In the genomic region with DNA sequence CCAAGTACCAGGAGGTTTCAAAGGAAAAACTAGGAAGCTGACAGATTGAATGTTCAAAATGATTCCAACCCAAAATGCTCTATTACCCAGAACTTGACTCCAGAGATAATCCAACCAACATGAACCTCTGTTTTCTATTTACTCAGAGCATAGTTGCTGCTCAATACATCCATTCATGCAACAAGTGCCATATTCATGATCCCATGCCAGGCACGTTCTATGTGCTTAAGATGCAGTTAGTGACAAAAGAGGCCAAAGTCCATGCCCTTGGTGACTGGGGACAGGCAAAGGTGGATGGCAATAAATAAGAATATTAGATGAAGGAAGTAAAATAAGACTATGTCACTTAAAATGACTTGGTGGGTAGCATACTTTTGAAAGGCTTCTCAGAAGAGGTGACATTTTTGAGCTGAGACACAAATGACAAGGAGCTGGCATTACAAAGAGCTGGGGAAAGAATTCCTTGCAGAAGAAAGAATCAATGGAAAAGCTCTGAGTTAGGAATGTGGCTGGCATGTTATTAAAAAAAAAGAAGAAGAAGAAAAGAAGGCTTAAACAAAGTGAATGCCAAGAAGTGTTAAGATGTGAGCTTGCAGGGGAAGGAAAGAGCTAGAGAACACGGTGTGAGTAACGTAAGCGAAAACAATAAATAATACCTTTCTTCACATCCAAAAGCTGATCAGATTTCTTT, we compare ENCODE assay signal across 1 cellular context.
TF ChIP-seq lines count a peak whose summit lies in the region.

No MANE protein-coding gene starts in this region.

TF ChIP-seq in HepG2, 621 proteins besides CTCF, POLR2A, EP300 and RAD21 (continued from another document and continues in another):
- TF ChIP-seq, protein P1, sequence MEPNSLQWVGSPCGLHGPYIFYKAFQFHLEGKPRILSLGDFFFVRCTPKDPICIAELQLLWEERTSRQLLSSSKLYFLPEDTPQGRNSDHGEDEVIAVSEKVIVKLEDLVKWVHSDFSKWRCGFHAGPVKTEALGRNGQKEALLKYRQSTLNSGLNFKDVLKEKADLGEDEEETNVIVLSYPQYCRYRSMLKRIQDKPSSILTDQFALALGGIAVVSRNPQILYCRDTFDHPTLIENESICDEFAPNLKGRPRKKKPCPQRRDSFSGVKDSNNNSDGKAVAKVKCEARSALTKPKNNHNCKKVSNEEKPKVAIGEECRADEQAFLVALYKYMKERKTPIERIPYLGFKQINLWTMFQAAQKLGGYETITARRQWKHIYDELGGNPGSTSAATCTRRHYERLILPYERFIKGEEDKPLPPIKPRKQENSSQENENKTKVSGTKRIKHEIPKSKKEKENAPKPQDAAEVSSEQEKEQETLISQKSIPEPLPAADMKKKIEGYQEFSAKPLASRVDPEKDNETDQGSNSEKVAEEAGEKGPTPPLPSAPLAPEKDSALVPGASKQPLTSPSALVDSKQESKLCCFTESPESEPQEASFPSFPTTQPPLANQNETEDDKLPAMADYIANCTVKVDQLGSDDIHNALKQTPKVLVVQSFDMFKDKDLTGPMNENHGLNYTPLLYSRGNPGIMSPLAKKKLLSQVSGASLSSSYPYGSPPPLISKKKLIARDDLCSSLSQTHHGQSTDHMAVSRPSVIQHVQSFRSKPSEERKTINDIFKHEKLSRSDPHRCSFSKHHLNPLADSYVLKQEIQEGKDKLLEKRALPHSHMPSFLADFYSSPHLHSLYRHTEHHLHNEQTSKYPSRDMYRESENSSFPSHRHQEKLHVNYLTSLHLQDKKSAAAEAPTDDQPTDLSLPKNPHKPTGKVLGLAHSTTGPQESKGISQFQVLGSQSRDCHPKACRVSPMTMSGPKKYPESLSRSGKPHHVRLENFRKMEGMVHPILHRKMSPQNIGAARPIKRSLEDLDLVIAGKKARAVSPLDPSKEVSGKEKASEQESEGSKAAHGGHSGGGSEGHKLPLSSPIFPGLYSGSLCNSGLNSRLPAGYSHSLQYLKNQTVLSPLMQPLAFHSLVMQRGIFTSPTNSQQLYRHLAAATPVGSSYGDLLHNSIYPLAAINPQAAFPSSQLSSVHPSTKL (CRISPR knock-in tag; IDR thresholded peaks at IDR 0.05), result peak; percentile 59
- TF ChIP-seq ZNF556 (CRISPR knock-in tag; IDR thresholded peaks at IDR 0.05; ENCODE audit: borderline replicate concordance) (no peak), IKZF1 (IDR thresholded peaks at IDR 0.05) (no peak), TEAD3 (CRISPR knock-in tag; optimal IDR thresholded peaks at IDR 0.05; ENCODE audit: borderline replicate concordance) (peak; percentile 41), SSRP1 (CRISPR knock-in tag; IDR thresholded peaks at IDR 0.05) (0 out of 2 replicates have a peak, but pooled peaks have one; percentile 0), ZFX (CRISPR knock-in tag; IDR thresholded peaks at IDR 0.05; ENCODE audit: low read depth) (no peak), XRCC5 (optimal IDR thresholded peaks at IDR 0.05; ENCODE audit: low read length) (no peak), ZNF180 (CRISPR knock-in tag; IDR thresholded peaks at IDR 0.05; ENCODE audit: borderline replicate concordance, low read depth) (no peak), ZNF749 (CRISPR knock-in tag; IDR thresholded peaks at IDR 0.05; ENCODE audit: borderline replicate concordance) (no peak), ZNF644 (CRISPR knock-in tag; IDR thresholded peaks at IDR 0.05; ENCODE audit: low read depth) (peak; percentile 98), ZSCAN9 (CRISPR knock-in tag; IDR thresholded peaks at IDR 0.05; ENCODE audit: borderline replicate concordance) (no peak), ZNF550 (CRISPR knock-in tag; IDR thresholded peaks at IDR 0.05; ENCODE audit: borderline replicate concordance) (no peak), HNRNPL (IDR thresholded peaks at IDR 0.05; ENCODE audit: low read depth, low read length) (0 out of 2 replicates have a peak, but pooled peaks have one; percentile 19), ZNF264 (CRISPR knock-in tag; IDR thresholded peaks at IDR 0.05) (0 out of 2 replicates have a peak, but pooled peaks have one; percentile 42), HOXD1 (CRISPR knock-in tag; IDR thresholded peaks at IDR 0.05) (no peak), EEA1 (CRISPR knock-in tag; IDR thresholded peaks at IDR 0.05; ENCODE audit: borderline replicate concordance) (no peak), NRL (CRISPR knock-in tag; IDR thresholded peaks at IDR 0.05; ENCODE audit: borderline replicate concordance) (no peak), ZNF605 (CRISPR knock-in tag; IDR thresholded peaks at IDR 0.05) (no peak), NFATC3 (CRISPR knock-in tag; IDR thresholded peaks at IDR 0.05) (no peak), AGO1 (IDR thresholded peaks at IDR 0.05; ENCODE audit: low read depth, low read length, poor library complexity, severe bottlenecking) (no peak), ZMYM4 (CRISPR knock-in tag; IDR thresholded peaks at IDR 0.05) (peak; percentile 47; the same call in 1 of the 2 replicates), SOX13 (IDR thresholded peaks at IDR 0.05) (no peak), SOX13 (CRISPR knock-in tag; conservative IDR thresholded peaks at IDR 0.05 in 1 of 2, IDR thresholded peaks at IDR 0.05 in 1 of 2) (peak in 1 of 2 experiments; percentile 71; a peak in 1 of 4 replicates), TSC22D2 (CRISPR knock-in tag; IDR thresholded peaks at IDR 0.05; ENCODE audit: borderline replicate concordance) (no peak), SRSF1 (optimal IDR thresholded peaks at IDR 0.05; ENCODE audit: low read depth, low read length) (no peak), ZNF431 (CRISPR knock-in tag; IDR thresholded peaks at IDR 0.05; ENCODE audit: borderline replicate concordance, low read depth) (no peak), SIX4 (CRISPR knock-in tag; IDR thresholded peaks at IDR 0.05) (peak; percentile 11; the same call in 1 of the 2 replicates), ZNF138 (CRISPR knock-in tag; IDR thresholded peaks at IDR 0.05; ENCODE audit: low read depth) (no peak), ZNF432 (CRISPR knock-in tag; IDR thresholded peaks at IDR 0.05; ENCODE audit: borderline replicate concordance) (no peak), ZFP36L2 (CRISPR knock-in tag; IDR thresholded peaks at IDR 0.05) (no peak), HMG20A (CRISPR knock-in tag; IDR thresholded peaks at IDR 0.05; ENCODE audit: borderline replicate concordance) (0 out of 2 replicates have a peak, but pooled peaks have one; percentile 38), MEIS2 (CRISPR knock-in tag; IDR thresholded peaks at IDR 0.05) (no peak), ZNF629 (CRISPR knock-in tag; conservative IDR thresholded peaks at IDR 0.05) (peak; percentile 28; the same call in 1 of the 2 replicates), TBX2 (CRISPR knock-in tag; IDR thresholded peaks at IDR 0.05; ENCODE audit: borderline replicate concordance) (0 out of 2 replicates have a peak, but pooled peaks have one; percentile 28), FOXP1 (IDR thresholded peaks at IDR 0.05) (no peak), FOXP1 (CRISPR knock-in tag; IDR thresholded peaks at IDR 0.05) (peak; percentile 30; the same call in 1 of the 2 replicates), BCL6 (CRISPR knock-in tag; IDR thresholded peaks at IDR 0.05) (peak; percentile 42; the same call in 1 of the 2 replicates), ZNF816 (CRISPR knock-in tag; IDR thresholded peaks at IDR 0.05; ENCODE audit: borderline replicate concordance) (0 out of 2 replicates have a peak, but pooled peaks have one; percentile 35), ZNF598 (CRISPR knock-in tag; IDR thresholded peaks at IDR 0.05; ENCODE audit: borderline replicate concordance) (no peak), ZNF296 (CRISPR knock-in tag; conservative IDR thresholded peaks at IDR 0.05) (no peak), POGZ (CRISPR knock-in tag; IDR thresholded peaks at IDR 0.05) (peak; percentile 62; the same call in 1 of the 2 replicates), ZBTB1 (CRISPR knock-in tag; IDR thresholded peaks at IDR 0.05; ENCODE audit: borderline replicate concordance) (no peak), SMAD1 (CRISPR knock-in tag; IDR thresholded peaks at IDR 0.05; ENCODE audit: borderline replicate concordance, low read depth) (no peak), ZIK1 (CRISPR knock-in tag; IDR thresholded peaks at IDR 0.05; ENCODE audit: borderline replicate concordance, low read depth) (no peak), ZNF782 (CRISPR knock-in tag; IDR thresholded peaks at IDR 0.05; ENCODE audit: borderline replicate concordance) (no peak), ZNF678 (CRISPR knock-in tag; IDR thresholded peaks at IDR 0.05) (no peak), NCOR1 (IDR thresholded peaks at IDR 0.05; ENCODE audit: borderline replicate concordance, low read length) (no peak), MIER2 (CRISPR knock-in tag; IDR thresholded peaks at IDR 0.05) (peak; percentile 86; the same call in 1 of the 2 replicates), SRY (CRISPR knock-in tag; IDR thresholded peaks at IDR 0.05) (no peak), ZNF788 (CRISPR knock-in tag; IDR thresholded peaks at IDR 0.05; ENCODE audit: borderline replicate concordance) (no peak), TAF1 (CRISPR knock-in tag; IDR thresholded peaks at IDR 0.05) (no peak)
- TF ChIP-seq, protein P2, sequence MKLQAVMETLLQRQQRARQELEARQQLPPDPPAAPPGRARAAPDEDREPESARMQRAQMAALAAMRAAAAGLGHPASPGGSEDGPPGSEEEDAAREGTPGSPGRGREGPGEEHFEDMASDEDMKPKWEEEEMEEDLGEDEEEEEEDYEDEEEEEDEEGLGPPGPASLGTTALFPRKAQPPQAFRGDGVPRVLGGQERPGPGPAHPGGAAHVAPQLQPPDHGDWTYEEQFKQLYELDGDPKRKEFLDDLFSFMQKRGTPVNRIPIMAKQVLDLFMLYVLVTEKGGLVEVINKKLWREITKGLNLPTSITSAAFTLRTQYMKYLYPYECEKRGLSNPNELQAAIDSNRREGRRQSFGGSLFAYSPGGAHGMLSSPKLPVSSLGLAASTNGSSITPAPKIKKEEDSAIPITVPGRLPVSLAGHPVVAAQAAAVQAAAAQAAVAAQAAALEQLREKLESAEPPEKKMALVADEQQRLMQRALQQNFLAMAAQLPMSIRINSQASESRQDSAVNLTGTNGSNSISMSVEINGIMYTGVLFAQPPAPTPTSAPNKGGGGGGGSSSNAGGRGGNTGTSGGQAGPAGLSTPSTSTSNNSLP (IDR thresholded peaks at IDR 0.05; ENCODE audit: low read depth, low read length), result no peak
- TF ChIP-seq, protein P3, sequence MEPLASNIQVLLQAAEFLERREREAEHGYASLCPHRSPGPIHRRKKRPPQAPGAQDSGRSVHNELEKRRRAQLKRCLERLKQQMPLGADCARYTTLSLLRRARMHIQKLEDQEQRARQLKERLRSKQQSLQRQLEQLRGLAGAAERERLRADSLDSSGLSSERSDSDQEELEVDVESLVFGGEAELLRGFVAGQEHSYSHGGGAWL (CRISPR knock-in tag; IDR thresholded peaks at IDR 0.05), result no peak
- TF ChIP-seq, protein P4, sequence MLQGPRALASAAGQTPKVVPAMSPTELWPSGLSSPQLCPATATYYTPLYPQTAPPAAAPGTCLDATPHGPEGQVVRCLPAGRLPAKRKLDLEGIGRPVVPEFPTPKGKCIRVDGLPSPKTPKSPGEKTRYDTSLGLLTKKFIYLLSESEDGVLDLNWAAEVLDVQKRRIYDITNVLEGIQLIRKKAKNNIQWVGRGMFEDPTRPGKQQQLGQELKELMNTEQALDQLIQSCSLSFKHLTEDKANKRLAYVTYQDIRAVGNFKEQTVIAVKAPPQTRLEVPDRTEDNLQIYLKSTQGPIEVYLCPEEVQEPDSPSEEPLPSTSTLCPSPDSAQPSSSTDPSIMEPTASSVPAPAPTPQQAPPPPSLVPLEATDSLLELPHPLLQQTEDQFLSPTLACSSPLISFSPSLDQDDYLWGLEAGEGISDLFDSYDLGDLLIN (CRISPR knock-in tag; IDR thresholded peaks at IDR 0.05; ENCODE audit: borderline replicate concordance), result no peak
- TF ChIP-seq, protein P5, sequence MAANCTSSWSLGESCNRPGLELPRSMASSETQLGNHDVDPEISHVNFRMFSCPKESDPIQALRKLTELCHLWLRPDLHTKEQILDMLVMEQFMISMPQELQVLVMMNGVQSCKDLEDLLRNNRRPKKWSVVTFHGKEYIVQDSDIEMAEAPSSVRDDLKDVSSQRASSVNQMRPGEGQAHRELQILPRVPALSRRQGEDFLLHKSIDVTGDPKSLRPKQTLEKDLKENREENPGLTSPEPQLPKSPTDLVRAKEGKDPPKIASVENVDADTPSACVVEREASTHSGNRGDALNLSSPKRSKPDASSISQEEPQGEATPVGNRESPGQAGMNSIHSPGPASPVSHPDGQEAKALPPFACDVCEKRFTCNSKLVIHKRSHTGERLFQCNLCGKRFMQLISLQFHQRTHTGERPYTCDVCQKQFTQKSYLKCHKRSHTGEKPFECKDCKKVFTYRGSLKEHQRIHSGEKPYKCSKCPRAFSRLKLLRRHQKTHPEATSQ (CRISPR knock-in tag; IDR thresholded peaks at IDR 0.05; ENCODE audit: borderline replicate concordance), result no peak
- TF ChIP-seq, protein P6, sequence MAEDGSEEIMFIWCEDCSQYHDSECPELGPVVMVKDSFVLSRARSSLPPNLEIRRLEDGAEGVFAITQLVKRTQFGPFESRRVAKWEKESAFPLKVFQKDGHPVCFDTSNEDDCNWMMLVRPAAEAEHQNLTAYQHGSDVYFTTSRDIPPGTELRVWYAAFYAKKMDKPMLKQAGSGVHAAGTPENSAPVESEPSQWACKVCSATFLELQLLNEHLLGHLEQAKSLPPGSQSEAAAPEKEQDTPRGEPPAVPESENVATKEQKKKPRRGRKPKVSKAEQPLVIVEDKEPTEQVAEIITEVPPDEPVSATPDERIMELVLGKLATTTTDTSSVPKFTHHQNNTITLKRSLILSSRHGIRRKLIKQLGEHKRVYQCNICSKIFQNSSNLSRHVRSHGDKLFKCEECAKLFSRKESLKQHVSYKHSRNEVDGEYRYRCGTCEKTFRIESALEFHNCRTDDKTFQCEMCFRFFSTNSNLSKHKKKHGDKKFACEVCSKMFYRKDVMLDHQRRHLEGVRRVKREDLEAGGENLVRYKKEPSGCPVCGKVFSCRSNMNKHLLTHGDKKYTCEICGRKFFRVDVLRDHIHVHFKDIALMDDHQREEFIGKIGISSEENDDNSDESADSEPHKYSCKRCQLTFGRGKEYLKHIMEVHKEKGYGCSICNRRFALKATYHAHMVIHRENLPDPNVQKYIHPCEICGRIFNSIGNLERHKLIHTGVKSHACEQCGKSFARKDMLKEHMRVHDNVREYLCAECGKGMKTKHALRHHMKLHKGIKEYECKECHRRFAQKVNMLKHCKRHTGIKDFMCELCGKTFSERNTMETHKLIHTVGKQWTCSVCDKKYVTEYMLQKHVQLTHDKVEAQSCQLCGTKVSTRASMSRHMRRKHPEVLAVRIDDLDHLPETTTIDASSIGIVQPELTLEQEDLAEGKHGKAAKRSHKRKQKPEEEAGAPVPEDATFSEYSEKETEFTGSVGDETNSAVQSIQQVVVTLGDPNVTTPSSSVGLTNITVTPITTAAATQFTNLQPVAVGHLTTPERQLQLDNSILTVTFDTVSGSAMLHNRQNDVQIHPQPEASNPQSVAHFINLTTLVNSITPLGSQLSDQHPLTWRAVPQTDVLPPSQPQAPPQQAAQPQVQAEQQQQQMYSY (CRISPR knock-in tag; IDR thresholded peaks at IDR 0.05), result no peak
- TF ChIP-seq, protein P7, sequence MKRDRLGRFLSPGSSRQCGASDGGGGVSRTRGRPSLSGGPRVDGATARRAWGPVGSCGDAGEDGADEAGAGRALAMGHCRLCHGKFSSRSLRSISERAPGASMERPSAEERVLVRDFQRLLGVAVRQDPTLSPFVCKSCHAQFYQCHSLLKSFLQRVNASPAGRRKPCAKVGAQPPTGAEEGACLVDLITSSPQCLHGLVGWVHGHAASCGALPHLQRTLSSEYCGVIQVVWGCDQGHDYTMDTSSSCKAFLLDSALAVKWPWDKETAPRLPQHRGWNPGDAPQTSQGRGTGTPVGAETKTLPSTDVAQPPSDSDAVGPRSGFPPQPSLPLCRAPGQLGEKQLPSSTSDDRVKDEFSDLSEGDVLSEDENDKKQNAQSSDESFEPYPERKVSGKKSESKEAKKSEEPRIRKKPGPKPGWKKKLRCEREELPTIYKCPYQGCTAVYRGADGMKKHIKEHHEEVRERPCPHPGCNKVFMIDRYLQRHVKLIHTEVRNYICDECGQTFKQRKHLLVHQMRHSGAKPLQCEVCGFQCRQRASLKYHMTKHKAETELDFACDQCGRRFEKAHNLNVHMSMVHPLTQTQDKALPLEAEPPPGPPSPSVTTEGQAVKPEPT (CRISPR knock-in tag; IDR thresholded peaks at IDR 0.05; ENCODE audit: low read depth), result no peak
